In genomic region chr4:12633058-12633651, GRCh38 we compare ENCODE assay signal across 8 cellular contexts.
DNase-seq lines count a peak whose midpoint lies in the region; ATAC-seq and TF ChIP-seq lines count a peak whose summit lies in the region.

No MANE protein-coding gene starts in this region.

- DNase-seq in HCT116 (ENCODE audit: low read depth, low spot score) (peak; percentile 79), M059J (ENCODE audit: low read depth) (peak; percentile 52), SJCRH30 (peak; percentile 58 to 86), head of caudate nucleus (peak; percentile 52 to 91 (median 82)), progenitor cell of endocrine pancreas (ENCODE audit: low spot score, unreplicated experiment) (peak; percentile 79), uterus (peak; percentile 55 to 59)
- peak; percentile 87 for DNase-seq in activated naive CD4-positive, alpha-beta T cell treated with anti-CD3 and anti-CD28 coated beads for 36 hours

- no TSS peak for BruUV-seq in HCT116 (replicated peaks; lab: Mats Ljungman, UMichigan)

- H4K20me1 ChIP-seq in HCT116 (ENCODE audit: insufficient read depth): no peaks in the 10 kb centered on the region

- H3K27ac Mint-ChIP-seq in activated naive CD4-positive, alpha-beta T cell treated with anti-CD3 and anti-CD28 coated beads for 36 hours: no peak overlapping the region
- H3K27ac Mint-ChIP-seq in progenitor cell of endocrine pancreas: no peak overlapping the region

- TF ChIP-seq POLR2A in HCT116 (IDR thresholded peaks at IDR 0.05; ENCODE audit: borderline replicate concordance, extremely low read depth, insufficient read depth, insufficient read length) (no peak), uterus (IDR thresholded peaks at IDR 0.05) (no peak)

- RAD21 ChIA-PET in HCT116 (lab: Charles Lee; ENCODE audit: low non-redundant PET in 1 of 2, low total read pairs in 2 of 2, uncharacterized antibody in 2 of 2, unreplicated experiment in 2 of 2): interaction anchor here (0.7 to 1.4 kb wide), 3 partner anchors 17 to 867 kb away, joined by 3 to 8 read pairs (median 3); no protein-coding TSS in a partner anchor

- no peak overlapping the region for H3K4me3 Mint-ChIP-seq in activated naive CD4-positive, alpha-beta T cell treated with anti-CD3 and anti-CD28 coated beads for 36 hours
- H3K4me3 Mint-ChIP-seq in progenitor cell of endocrine pancreas (ENCODE audit: low read depth): no peak overlapping the region

- CTCF ChIA-PET in HCT116 (lab: Charles Lee): interaction anchor here (0.6 to 2.2 kb wide), 13 partner anchors 16 to 1226 kb away, joined by 3 to 20 read pairs (median 4); no protein-coding TSS in a partner anchor
- CTCF ChIA-PET in activated naive CD4-positive, alpha-beta T cell treated with anti-CD3 and anti-CD28 coated beads for 36 hours (lab: Charles Lee): interaction anchor here (0.6 to 1.3 kb wide), 8 partner anchors 11 to 877 kb away, joined by 3 read pairs; no protein-coding TSS in a partner anchor

- POLR2A ChIA-PET in HCT116 (lab: Charles Lee): no interaction called here

- peaks cover 5% of the 10 kb centered on the region for H3K9me3 Mint-ChIP-seq in activated naive CD4-positive, alpha-beta T cell treated with anti-CD3 and anti-CD28 coated beads for 36 hours
- peaks cover 18% of the 10 kb centered on the region for H3K9me3 Mint-ChIP-seq in progenitor cell of endocrine pancreas (ENCODE audit: low read depth)

- TF ChIP-seq CTCF in GM12873 (IDR thresholded peaks at IDR 0.05; ENCODE audit: insufficient read depth, low read depth, low read length, missing control alignments): peak; percentile 90
- peak; percentile 66 to 91 (median 87) for TF ChIP-seq CTCF in HCT116 (IDR thresholded peaks at IDR 0.05 in 2 of 3, conservative IDR thresholded peaks at IDR 0.05 in 1 of 3; ENCODE audit: borderline replicate concordance in 1 of 3, insufficient read depth in 1 of 3, low read depth in 2 of 3, low read length in 2 of 3)
- TF ChIP-seq CTCF in progenitor cell of endocrine pancreas (IDR thresholded peaks at IDR 0.05; ENCODE audit: unreplicated experiment): peak; percentile 97
- TF ChIP-seq CTCF in uterus (IDR thresholded peaks at IDR 0.05): peak; percentile 73 to 88 (median 84)

- no peak overlapping the region for H3K9ac ChIP-seq in HCT116 (ENCODE audit: low read length)

- H3K27ac ChIP-seq in HCT116 (ENCODE audit: low read depth, low read length): no peak overlapping the region
- no peak overlapping the region for H3K27ac ChIP-seq in SJCRH30
- no peak overlapping the region for H3K27ac ChIP-seq in uterus

- H3K36me3 ChIP-seq in HCT116 (ENCODE audit: control insufficient read depth in 1 of 2, insufficient read depth in 2 of 2, low read length in 2 of 2) (no peaks in the 10 kb centered on the region), SJCRH30 (no peaks in the 10 kb centered on the region), uterus (no peaks in the 10 kb centered on the region)

- no peaks in the 10 kb centered on the region for H3K4me1 Mint-ChIP-seq in activated naive CD4-positive, alpha-beta T cell treated with anti-CD3 and anti-CD28 coated beads for 36 hours (ENCODE audit: low read depth)
- peaks cover 2% of the 10 kb centered on the region for H3K4me1 Mint-ChIP-seq in progenitor cell of endocrine pancreas (ENCODE audit: low read depth)

- intact Hi-C loops in HCT116 (cut with micrococcal nuclease): loop anchor here (1.0 to 10.0 kb wide), 4 partner anchors 590 to 1208 kb away; partner anchors contain the start of gene HS3ST1
- intact Hi-C loops in activated naive CD4-positive, alpha-beta T cell treated with anti-CD3 and anti-CD28 coated beads for 36 hours (cut with micrococcal nuclease): loop anchor here (1.0 to 10.0 kb wide), 3 partner anchors 588 to 1208 kb away; partner anchors contain the start of gene HS3ST1
- intact Hi-C loops in head of caudate nucleus (cut with DNase I): no loop called here
- intact Hi-C loops in uterus (cut with DNase I; ENCODE audit: low total_unique reads): no loop called here

- ATAC-seq in HCT116: peak; percentile 100

- peaks cover 21% of the 10 kb centered on the region for H3K27me3 Mint-ChIP-seq in activated naive CD4-positive, alpha-beta T cell treated with anti-CD3 and anti-CD28 coated beads for 36 hours (ENCODE audit: low read depth)
- no peaks in the 10 kb centered on the region for H3K27me3 Mint-ChIP-seq in progenitor cell of endocrine pancreas

- peak overlapping the region; percentile 39 for H3K4me2 ChIP-seq in HCT116 (ENCODE audit: low read length)

- H3K9me2 ChIP-seq in HCT116 (ENCODE audit: insufficient read depth): no peaks in the 10 kb centered on the region

- H3K36me3 Mint-ChIP-seq in activated naive CD4-positive, alpha-beta T cell treated with anti-CD3 and anti-CD28 coated beads for 36 hours (ENCODE audit: low read depth): no peaks in the 10 kb centered on the region
- no peaks in the 10 kb centered on the region for H3K36me3 Mint-ChIP-seq in progenitor cell of endocrine pancreas (ENCODE audit: insufficient read depth)

- peak; percentile 95 for TF ChIP-seq RAD21 in HCT116 (IDR thresholded peaks at IDR 0.05; ENCODE audit: low read depth)

- H2AFZ ChIP-seq in HCT116 (ENCODE audit: low read depth, low read length, poor library complexity, severe bottlenecking): peak overlapping the region; percentile 79

- no peaks in the 10 kb centered on the region for H3K27me3 ChIP-seq in HCT116 (ENCODE audit: insufficient read depth, low read length)
- no peaks in the 10 kb centered on the region for H3K27me3 ChIP-seq in SJCRH30
- H3K27me3 ChIP-seq in uterus: peaks cover 0 to 4% of the 10 kb centered on the region in 2 donors

- H3K79me2 ChIP-seq in HCT116 (ENCODE audit: insufficient read depth, low read length): no peaks in the 10 kb centered on the region

- no peak overlapping the region for H3K4me3 ChIP-seq in HCT116 (replicated peaks in 1 of 2; ENCODE audit: low read depth in 1 of 2, low read length in 2 of 2)
- no peak overlapping the region for H3K4me3 ChIP-seq in SJCRH30
- H3K4me3 ChIP-seq in uterus: no peak overlapping the region

- H3K4me1 ChIP-seq in HCT116 (ENCODE audit: control insufficient read depth in 1 of 2, insufficient read depth in 2 of 2, low read length in 2 of 2): 0 out of 4 replicates have a peak, but pooled peaks cover 0 to 5% of the 10 kb centered on the region in 2 experiments
- no peaks in the 10 kb centered on the region for H3K4me1 ChIP-seq in SJCRH30
- no peaks in the 10 kb centered on the region for H3K4me1 ChIP-seq in uterus

- H3K9me3 ChIP-seq in HCT116 (ENCODE audit: control insufficient read depth in 1 of 2, insufficient read depth in 1 of 2, low read depth in 1 of 2, low read length in 2 of 2) (no peaks in the 10 kb centered on the region), SJCRH30 (replicated peaks) (no peaks in the 10 kb centered on the region), uterus (no peaks in the 10 kb centered on the region)

TF ChIP-seq in HCT116, 20 proteins besides CTCF, POLR2A, EP300 and RAD21:
- TF ChIP-seq POLR2AphosphoS5 (IDR thresholded peaks at IDR 0.05; ENCODE audit: low read depth, low read length) (no peak), YY1 (IDR thresholded peaks at IDR 0.05; ENCODE audit: extremely low read depth, insufficient replicate concordance, low read depth, low read length) (peak; percentile 33)
TF ChIP-seq in HCT116: peak in this region for 1.

Comparison
In these comparisons a context has a peak if more than half of its experiments do, and no peak if none do; other contexts are left out.
1. intact Hi-C loops: an anchor here in HCT116 (1.0 to 10.0 kb wide) and activated naive CD4-positive, alpha-beta T cell treated with anti-CD3 and anti-CD28 coated beads for 36 hours (1.0 to 10.0 kb wide); none called in head of caudate nucleus and uterus.